In the genomic region with DNA sequence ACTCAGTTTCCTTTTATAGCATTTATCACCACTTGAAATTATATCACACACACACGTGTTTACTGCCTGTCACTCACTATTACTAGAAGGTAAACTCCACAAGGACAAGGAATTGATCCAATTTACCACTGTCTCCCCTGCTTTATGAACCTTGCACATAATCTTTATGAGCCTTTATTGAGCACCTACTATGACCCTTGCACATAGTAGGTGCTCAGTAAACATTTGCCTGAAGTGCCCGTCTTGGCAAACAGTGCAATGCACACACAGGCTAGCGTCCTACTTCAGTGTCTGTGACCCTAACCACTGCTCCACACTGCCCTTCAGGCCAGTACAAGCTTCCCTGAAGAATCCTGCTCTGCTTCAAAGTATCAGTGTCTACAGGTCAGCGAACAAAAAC, we compare ENCODE assay signal across 10 cellular contexts.
"Had no signal": no experiment of that assay in that cellular context is flagged by ENCODE, and none has a peak within 500 bp of the region (broad histone marks: within the 10 kb centered on the region; RNA-seq: fewer than 3 reads in every experiment).

No MANE protein-coding gene starts in this region.

- H3K4me2 ChIP-seq: KMS-11 had no signal

- H3K36me3 ChIP-seq: HAP-1 had no signal

- ATAC-seq: HCT116 had no signal

- H3K9me3 ChIP-seq: HAP-1 had no signal

- H2AFZ ChIP-seq: GM23248 had no signal

- DNase-seq: GM23248, GOT3, H7, HFFc6, IMR-90, KBM-7 had no signal

- H3K4me1 ChIP-seq: HAP-1 had no signal

- H3K27ac ChIP-seq: GM23248, HL-60, KMS-11 had no signal

- H3K4me3 ChIP-seq: GM23248, HAP-1 had no signal

- H3K4me3 Mint-ChIP-seq: HFFc6 had no signal

- H3K9ac ChIP-seq: GM23248, KMS-11 had no signal

- H3K9me3 Mint-ChIP-seq: HFFc6 had no signal

- H3K27ac Mint-ChIP-seq: HFFc6 had no signal
